ENCODE assay signal across 1 cellular context in genomic region chr6:84344005-84344404, GRCh38.
TF ChIP-seq lines count a peak whose summit lies in the region.

No MANE protein-coding gene starts in this region.

TF ChIP-seq in GM12878, 131 proteins besides CTCF, POLR2A, EP300 and RAD21 (continued from another document):
- TF ChIP-seq ZBTB40 (IDR thresholded peaks at IDR 0.05; ENCODE audit: borderline replicate concordance) (no peak), SPI1 (IDR thresholded peaks at IDR 0.05; ENCODE audit: borderline replicate concordance, insufficient read depth, low read depth, low read length) (peak; percentile 75), SIN3A (IDR thresholded peaks at IDR 0.05; ENCODE audit: low read depth, low read length) (no peak), BCL3 (IDR thresholded peaks at IDR 0.05; ENCODE audit: borderline replicate concordance, insufficient read depth, low read depth, low read length, poor library complexity, severe bottlenecking) (no peak)
- TF ChIP-seq, protein P1, sequence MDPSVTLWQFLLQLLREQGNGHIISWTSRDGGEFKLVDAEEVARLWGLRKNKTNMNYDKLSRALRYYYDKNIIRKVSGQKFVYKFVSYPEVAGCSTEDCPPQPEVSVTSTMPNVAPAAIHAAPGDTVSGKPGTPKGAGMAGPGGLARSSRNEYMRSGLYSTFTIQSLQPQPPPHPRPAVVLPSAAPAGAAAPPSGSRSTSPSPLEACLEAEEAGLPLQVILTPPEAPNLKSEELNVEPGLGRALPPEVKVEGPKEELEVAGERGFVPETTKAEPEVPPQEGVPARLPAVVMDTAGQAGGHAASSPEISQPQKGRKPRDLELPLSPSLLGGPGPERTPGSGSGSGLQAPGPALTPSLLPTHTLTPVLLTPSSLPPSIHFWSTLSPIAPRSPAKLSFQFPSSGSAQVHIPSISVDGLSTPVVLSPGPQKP (IDR thresholded peaks at IDR 0.05; ENCODE audit: low read depth, low read length), result no peak
